Comparison of ENCODE assay signal across 1 cellular context in the genomic region with DNA sequence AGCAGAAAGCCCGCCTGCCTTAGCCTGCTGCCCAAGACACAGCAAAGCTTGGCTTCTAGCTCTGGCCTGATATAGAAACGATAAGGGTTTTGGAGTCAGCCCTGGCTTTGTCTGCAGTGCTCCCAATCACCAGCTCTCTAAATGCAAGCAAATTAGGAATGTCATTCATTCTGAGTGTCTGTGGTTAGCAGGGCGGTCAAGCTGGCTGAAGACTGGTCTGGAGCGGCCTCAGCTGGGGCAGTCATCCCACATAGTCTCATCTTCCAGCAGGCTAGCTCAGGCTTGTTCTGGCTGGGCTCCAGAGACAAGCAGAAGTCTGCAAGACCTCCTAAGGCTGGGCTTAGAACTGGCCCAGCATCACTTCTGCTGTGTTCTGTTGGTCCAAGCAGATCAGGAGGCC.
TF ChIP-seq lines count a peak whose summit lies in the region.

No MANE protein-coding gene starts in this region.

TF ChIP-seq in HepG2, 621 proteins besides CTCF, POLR2A, EP300 and RAD21 (continued from another document):
- TF ChIP-seq ZBTB43 (CRISPR knock-in tag; conservative IDR thresholded peaks at IDR 0.05) (no peak), FOXK1 (CRISPR knock-in tag; IDR thresholded peaks at IDR 0.05; ENCODE audit: borderline replicate concordance, low read depth) (no peak), ZNF3 (CRISPR knock-in tag; IDR thresholded peaks at IDR 0.05) (no peak)
- TF ChIP-seq, protein P1, sequence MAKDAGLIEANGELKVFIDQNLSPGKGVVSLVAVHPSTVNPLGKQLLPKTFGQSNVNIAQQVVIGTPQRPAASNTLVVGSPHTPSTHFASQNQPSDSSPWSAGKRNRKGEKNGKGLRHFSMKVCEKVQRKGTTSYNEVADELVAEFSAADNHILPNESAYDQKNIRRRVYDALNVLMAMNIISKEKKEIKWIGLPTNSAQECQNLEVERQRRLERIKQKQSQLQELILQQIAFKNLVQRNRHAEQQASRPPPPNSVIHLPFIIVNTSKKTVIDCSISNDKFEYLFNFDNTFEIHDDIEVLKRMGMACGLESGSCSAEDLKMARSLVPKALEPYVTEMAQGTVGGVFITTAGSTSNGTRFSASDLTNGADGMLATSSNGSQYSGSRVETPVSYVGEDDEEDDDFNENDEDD (CRISPR knock-in tag; IDR thresholded peaks at IDR 0.05; ENCODE audit: borderline replicate concordance) = no peak
TF ChIP-seq in HepG2: peak in this region for 30.
